Comparison of ENCODE assay signal across 8 cellular contexts in the genomic region with DNA sequence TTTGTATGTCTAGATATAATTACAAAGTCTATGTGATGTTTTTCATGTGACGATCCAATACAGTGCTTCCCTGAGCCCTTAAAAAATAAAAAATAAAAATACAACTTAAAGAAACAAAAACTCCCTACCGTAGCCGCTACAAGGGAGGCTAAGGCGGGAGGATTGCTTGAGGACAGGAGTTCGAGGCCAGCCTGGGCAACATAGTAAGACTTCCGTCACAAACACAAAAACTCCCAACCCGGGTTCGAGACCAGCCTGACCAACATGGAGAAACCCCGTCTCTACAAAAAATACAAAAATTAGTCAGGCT. TPM values are rescaled to one million over a fixed set of nuclear protein-coding genes. Genes with fewer than 3 reads are reported as not detected.
DNase-seq lines count a peak whose midpoint lies in the region; ATAC-seq, FAIRE-seq and TF ChIP-seq lines count a peak whose summit lies in the region.

No MANE protein-coding gene starts in this region.

- intact Hi-C loops in psoas muscle (cut with DNase I): loop anchor here (5.0 kb wide), 1 partner anchor 46 kb away; the partner anchor contains the start of gene CNIH1 (in 2 of the 2)

- no peaks in the 10 kb centered on the region for H3K27me3 ChIP-seq in psoas muscle (ENCODE audit: insufficient read depth in 3 of 3, low read length in 2 of 3)

- no peak overlapping the region for H3K9ac ChIP-seq in SK-N-MC (ENCODE audit: insufficient read length)

- H3K4me1 ChIP-seq in psoas muscle: no peaks in the 10 kb centered on the region

- H3K9me3 ChIP-seq in SK-N-MC (ENCODE audit: low read depth, low read length) (no peaks in the 10 kb centered on the region; the same call in 1 of the 2 replicates), psoas muscle (no peaks in the 10 kb centered on the region)

- TF ChIP-seq CTCF in GM12864 (IDR thresholded peaks at IDR 0.05; ENCODE audit: low read depth, low read length, missing control alignments) (no peak), fibroblast of mammary gland (conservative IDR thresholded peaks at IDR 0.05; ENCODE audit: control insufficient read depth, insufficient read depth, low read depth, low read length) (no peak), psoas muscle (IDR thresholded peaks at IDR 0.05) (no peak)

- POLR2A ChIA-PET in HEK293T (lab: Yijun Ruan, JAX): interaction anchor here (1.1 to 2.7 kb wide), 10 partner anchors 9 to 39 kb away, joined by 3 to 13 read pairs (median 5); no protein-coding TSS in a partner anchor

- FAIRE-seq in GM19239 (lab: Jason Lieb, UNC): no peak

- WGBS in psoas muscle, 3 donors: 67 to 75% (median 74%) methylated on average over 9 of the region's 9 CpGs

- CTCF ChIA-PET in HEK293T (lab: Yijun Ruan, JAX): interaction anchor here (1.1 to 2.2 kb wide), 2 partner anchors 24 to 30 kb away, joined by 3 to 9 read pairs; no protein-coding TSS in a partner anchor

- ATAC-seq in psoas muscle: no peak

- H3K36me3 ChIP-seq in SK-N-MC (ENCODE audit: insufficient read depth, low read length) (peaks cover 10% of the 10 kb centered on the region; the same call in 1 of the 2 replicates), psoas muscle (ENCODE audit: insufficient read depth in 1 of 2, low read depth in 1 of 2) (no peaks in the 10 kb centered on the region)

- H3K4me3 ChIP-seq in GM12864 (ENCODE audit: low read depth, low read length) (peak overlapping the region; percentile 58), SK-N-MC (peak overlapping the region; percentile 91), fibroblast of mammary gland (ENCODE audit: control insufficient read depth, low read depth, low read length) (peak overlapping the region; percentile 59), psoas muscle (peak overlapping the region; percentile 77)

- DNase-seq in GM12864 (ENCODE audit: low read depth): no peak
- no peak for DNase-seq in SK-N-MC (ENCODE audit: low read depth, low spot score)
- no peak for DNase-seq in fibroblast of mammary gland (ENCODE audit: low read depth)
- no peak for DNase-seq in psoas muscle
- no peak for DNase-seq in hypothalamus (lab: John Stamatoyannopoulos, UW)
- DNase-seq in stimulated activated naive CD4-positive, alpha-beta T cell treated with Interleukin-2 at 50 U/mL for 16 hours (lab: John Stamatoyannopoulos, UW): no peak
- DNase-seq in HEK293T (ENCODE audit: extremely low spot score): no peak
- DNase-seq in GM19239 (ENCODE audit: insufficient read length, low spot score): no peak

- H3K27ac ChIP-seq in SK-N-MC: no peak overlapping the region
- no peak overlapping the region for H3K27ac ChIP-seq in psoas muscle

TF ChIP-seq in HEK293T, 16 proteins besides CTCF, POLR2A, EP300 and RAD21:
- no peak for TF ChIP-seq NFRKB (IDR thresholded peaks at IDR 0.05)
- no peak for TF ChIP-seq BHLHE40 (IDR thresholded peaks at IDR 0.05; ENCODE audit: borderline replicate concordance)
- no peak for TF ChIP-seq ELF4 (IDR thresholded peaks at IDR 0.05)
- TF ChIP-seq HDGF (IDR thresholded peaks at IDR 0.05; ENCODE audit: borderline replicate concordance): no peak
- TF ChIP-seq TARDBP (IDR thresholded peaks at IDR 0.05): no peak
- no peak for TF ChIP-seq FOXM1 (IDR thresholded peaks at IDR 0.05; ENCODE audit: borderline replicate concordance)
- TF ChIP-seq FOXA1 (IDR thresholded peaks at IDR 0.05): no peak
- no peak for TF ChIP-seq FOXK2 (IDR thresholded peaks at IDR 0.05)
- no peak for TF ChIP-seq LEF1 (IDR thresholded peaks at IDR 0.05; ENCODE audit: borderline replicate concordance)
- TF ChIP-seq PKNOX1 (IDR thresholded peaks at IDR 0.05): no peak
- no peak for TF ChIP-seq ARNT (IDR thresholded peaks at IDR 0.05)
- TF ChIP-seq CTBP1 (IDR thresholded peaks at IDR 0.05; ENCODE audit: borderline replicate concordance): no peak

RNA-seq across cellular contexts. Expression of gene CDKN3, which starts 0.7 kb away (rescaled TPM):
- 1 to 10 TPM; 1.4 to 5.2 (median 3.2) TPM for total RNA-seq in psoas muscle
- polyA plus RNA-seq in psoas muscle: 1 to 10 TPM; 1.4 to 6.0 (median 1.9) TPM

RNA-seq across cellular contexts. Expression of gene CNIH1, which starts 45.0 kb away (rescaled TPM):
- total RNA-seq in psoas muscle: 10 to 100 TPM; 57.8 to 79.0 (median 63.0) TPM
- 100 to 1,000 TPM in 2 of 3 donors, 10 to 100 TPM in 1; 85.8 to 172 (median 149) TPM for polyA plus RNA-seq in psoas muscle
